ENCODE assay signal across 20 cellular contexts in genomic region chr3:59655616-59656015, GRCh38.
DNase-seq lines count a peak whose midpoint lies in the region; ATAC-seq and TF ChIP-seq lines count a peak whose summit lies in the region.
"Had no signal": no experiment of that assay in that cellular context is flagged by ENCODE, and none has a peak within 500 bp of the region (broad histone marks: within the 10 kb centered on the region; RNA-seq: fewer than 3 reads in every experiment).

No MANE protein-coding gene starts in this region.

- H3K14ac ChIP-seq in mesenchymal stem cell (ENCODE audit: low read length in 2 of 2), result no peak overlapping the region

- H3K4me3 Mint-ChIP-seq in GM23338, result no peak overlapping the region
- H3K4me3 Mint-ChIP-seq in activated T-helper 1 cell treated with anti-CD3 and anti-CD28 coated beads, Interleukin-12 subunit alpha, Interleukin-12 subunit beta, Interleukin-2, Interleukin-4 antibody, amounts not matched to agents 30 ng/mL and 10 ng/mL and 1 ng/mL, durations not matched to agents 14 hours and 24 hours and 36 hours, result no peak overlapping the region
- H3K4me3 Mint-ChIP-seq: CD4-positive, alpha-beta memory T cell had no signal

- no peak overlapping the region for H3K27ac ChIP-seq in GM23338 (ENCODE audit: low read depth)
- no peak overlapping the region for H3K27ac ChIP-seq in mesenchymal stem cell (ENCODE audit: low read length, poor library complexity, severe bottlenecking)
- H3K27ac ChIP-seq: GM23248, PC-9 had no signal

- H3K27me3 ChIP-seq in GM23338 (ENCODE audit: insufficient read depth), result no peaks in the 10 kb centered on the region
- no peaks in the 10 kb centered on the region for H3K27me3 ChIP-seq in mesenchymal stem cell (ENCODE audit: control insufficient read depth in 1 of 2, insufficient read depth in 1 of 2, low read length in 2 of 2)
- H3K27me3 ChIP-seq: BE2C had no signal

- no peak overlapping the region for H2AK5ac ChIP-seq in mesenchymal stem cell (ENCODE audit: low read length, severe bottlenecking)

- no peak overlapping the region for H2BK15ac ChIP-seq in mesenchymal stem cell (ENCODE audit: low read depth, poor library complexity, severe bottlenecking)

- H3K9me2 ChIP-seq in GM23338 (ENCODE audit: insufficient read depth), result 0 out of 2 replicates have a peak, but pooled peaks cover 6% of the 10 kb centered on the region

- H3K9ac ChIP-seq in mesenchymal stem cell (ENCODE audit: low read length), result peak overlapping the region; percentile 79
- H3K9ac ChIP-seq: GM23248 had no signal

- no peaks in the 10 kb centered on the region for H3K79me2 ChIP-seq in GM23338 (replicated peaks; ENCODE audit: insufficient read depth)

- H3K27ac Mint-ChIP-seq in GM23338, result no peak overlapping the region
- no peak overlapping the region for H3K27ac Mint-ChIP-seq in activated T-helper 1 cell treated with anti-CD3 and anti-CD28 coated beads, Interleukin-12 subunit alpha, Interleukin-12 subunit beta, Interleukin-2, Interleukin-4 antibody, amounts not matched to agents 30 ng/mL and 10 ng/mL and 1 ng/mL, durations not matched to agents 14 hours and 24 hours and 36 hours
- H3K27ac Mint-ChIP-seq: CD4-positive, alpha-beta memory T cell had no signal

- H3K4ac ChIP-seq in mesenchymal stem cell (ENCODE audit: low read depth in 1 of 2, low read length in 2 of 2), result no peak overlapping the region

- no peak overlapping the region for H3K18ac ChIP-seq in mesenchymal stem cell (ENCODE audit: low read depth in 1 of 2, low read length in 2 of 2)

- H3K4me1 Mint-ChIP-seq in GM23338, result no peaks in the 10 kb centered on the region; the same call in 2 of the 3 replicates
- H3K4me1 Mint-ChIP-seq in activated T-helper 1 cell treated with anti-CD3 and anti-CD28 coated beads, Interleukin-12 subunit alpha, Interleukin-12 subunit beta, Interleukin-2, Interleukin-4 antibody, amounts not matched to agents 30 ng/mL and 10 ng/mL and 1 ng/mL, durations not matched to agents 14 hours and 24 hours and 36 hours (ENCODE audit: low read depth), result no peaks in the 10 kb centered on the region
- H3K4me1 Mint-ChIP-seq: CD4-positive, alpha-beta memory T cell had no signal

- no peaks in the 10 kb centered on the region for H3K9me3 ChIP-seq in mesenchymal stem cell (ENCODE audit: control insufficient read depth, low read length)
- H3K9me3 ChIP-seq: BE2C, Caco-2, HAP-1 had no signal

- H3K4me3 ChIP-seq in GM23338 (no peak overlapping the region), mesenchymal stem cell (ENCODE audit: insufficient read depth in 1 of 2, low read depth in 1 of 2, low read length in 2 of 2) (peak overlapping the region in 1 of 2 experiments; percentile 63)
- H3K4me3 ChIP-seq: GM23248, HAP-1, PC-9 had no signal

- H2AFZ ChIP-seq in GM23338 (peak overlapping the region; percentile 38; the same call in 1 of the 2 replicates), mesenchymal stem cell (ENCODE audit: low read depth, low read length) (no peak overlapping the region)
- H2AFZ ChIP-seq: GM23248, PC-9 had no signal

- H3K36me3 Mint-ChIP-seq in GM23338 (ENCODE audit: low read depth), result no peaks in the 10 kb centered on the region; the same call in 1 of the 3 replicates
- H3K36me3 Mint-ChIP-seq in activated T-helper 1 cell treated with anti-CD3 and anti-CD28 coated beads, Interleukin-12 subunit alpha, Interleukin-12 subunit beta, Interleukin-2, Interleukin-4 antibody, amounts not matched to agents 30 ng/mL and 10 ng/mL and 1 ng/mL, durations not matched to agents 14 hours and 24 hours and 36 hours (ENCODE audit: low read depth), result no peaks in the 10 kb centered on the region
- H3K36me3 Mint-ChIP-seq: CD4-positive, alpha-beta memory T cell had no signal

- H3K4me2 ChIP-seq in GM23338, result no peak overlapping the region
- no peak overlapping the region for H3K4me2 ChIP-seq in mesenchymal stem cell (ENCODE audit: low read length, poor library complexity, severe bottlenecking)
- H3K4me2 ChIP-seq: PC-9 had no signal

- H3K23ac ChIP-seq in mesenchymal stem cell (ENCODE audit: low read length in 2 of 2), result no peak overlapping the region

- H4K20me1 ChIP-seq in GM23338 (replicated peaks; ENCODE audit: insufficient read depth), result no peaks in the 10 kb centered on the region

- H3K36me3 ChIP-seq in GM23338 (ENCODE audit: insufficient read depth) (no peaks in the 10 kb centered on the region), mesenchymal stem cell (ENCODE audit: control insufficient read depth in 1 of 2, insufficient read depth in 2 of 2, low read depth in 1 of 2, low read length in 2 of 2) (no peaks in the 10 kb centered on the region)
- H3K36me3 ChIP-seq: BE2C, HAP-1 had no signal

- H2BK5ac ChIP-seq in mesenchymal stem cell (ENCODE audit: low read depth, low read length, poor library complexity, severe bottlenecking), result no peak overlapping the region

- H4K8ac ChIP-seq in mesenchymal stem cell (ENCODE audit: low read length), result no peak overlapping the region

- no peak overlapping the region for H4K91ac ChIP-seq in mesenchymal stem cell (ENCODE audit: low read length)

- 77% methylated on average over 3 of the region's 3 CpGs for WGBS in mesenchymal stem cell

- H3K27me3 Mint-ChIP-seq in GM23338 (ENCODE audit: insufficient read depth, low read depth, poor library complexity), result peaks cover 3% of the 10 kb centered on the region
- no peaks in the 10 kb centered on the region for H3K27me3 Mint-ChIP-seq in activated T-helper 1 cell treated with anti-CD3 and anti-CD28 coated beads, Interleukin-12 subunit alpha, Interleukin-12 subunit beta, Interleukin-2, Interleukin-4 antibody, amounts not matched to agents 30 ng/mL and 10 ng/mL and 1 ng/mL, durations not matched to agents 14 hours and 24 hours and 36 hours (ENCODE audit: insufficient read depth)

- peaks cover 4% of the 10 kb centered on the region for H3K9me3 Mint-ChIP-seq in GM23338
- peaks cover 11% of the 10 kb centered on the region for H3K9me3 Mint-ChIP-seq in activated T-helper 1 cell treated with anti-CD3 and anti-CD28 coated beads, Interleukin-12 subunit alpha, Interleukin-12 subunit beta, Interleukin-2, Interleukin-4 antibody, amounts not matched to agents 30 ng/mL and 10 ng/mL and 1 ng/mL, durations not matched to agents 14 hours and 24 hours and 36 hours

- no peak overlapping the region for H2BK12ac ChIP-seq in mesenchymal stem cell (ENCODE audit: low read length in 2 of 2)

- no peaks in the 10 kb centered on the region for H3K4me1 ChIP-seq in GM23338 (ENCODE audit: insufficient read depth)
- no peaks in the 10 kb centered on the region for H3K4me1 ChIP-seq in mesenchymal stem cell (ENCODE audit: control insufficient read depth, insufficient read depth, low read depth, low read length)
- H3K4me1 ChIP-seq: BE2C had no signal

- DNase-seq in GM23338 (ENCODE audit: low spot score) (no peak), epidermal melanocyte (ENCODE audit: insufficient read length, low spot score) (peak; percentile 31), mesenchymal stem cell (no peak), RKO (ENCODE audit: low spot score) (no peak), HUDEP-2 (lab: John Stamatoyannopoulos, UW; ENCODE audit: unreplicated experiment in 76 of 76) (no peak)
- no peak for DNase-seq in activated T-helper 1 cell treated with anti-CD3 and anti-CD28 coated beads, Interleukin-12 subunit alpha, Interleukin-12 subunit beta, Interleukin-2, Interleukin-4 antibody, amounts not matched to agents 30 ng/mL and 10 ng/mL and 1 ng/mL, durations not matched to agents 14 hours and 24 hours and 36 hours (ENCODE audit: low spot score)
- DNase-seq: BE2C; Caco-2; CD4-positive, alpha-beta memory T cell; GM23248; KG1; MM.1S; NCI-H2029; NCI-H446 treated with DMSO at 0.1 percent for 48 hours; NCI-H82; PC-9; Right ventricle myocardium superior; RPMI8226 had no signal

- no peaks in the 10 kb centered on the region for H3F3A ChIP-seq in GM23338 (replicated peaks; ENCODE audit: low read depth)

- TF ChIP-seq CTCF in GM23338 (conservative IDR thresholded peaks at IDR 0.05; ENCODE audit: low read depth in 2 of 2), result no peak

- H3K79me1 ChIP-seq in mesenchymal stem cell (replicated peaks; ENCODE audit: low read length, poor library complexity, severe bottlenecking), result no peaks in the 10 kb centered on the region

- H2BK120ac ChIP-seq in mesenchymal stem cell (ENCODE audit: low read depth, low read length), result no peak overlapping the region

- no peak for ATAC-seq in GM23338
- ATAC-seq in GM18909 (IDR thresholded peaks at IDR 0.05; ENCODE audit: poor library complexity, unreplicated experiment), result no peak

- intact Hi-C loops in activated T-helper 1 cell treated with anti-CD3 and anti-CD28 coated beads, Interleukin-12 subunit alpha, Interleukin-12 subunit beta, Interleukin-2, Interleukin-4 antibody, amounts not matched to agents 30 ng/mL and 10 ng/mL and 1 ng/mL, durations not matched to agents 14 hours and 24 hours and 36 hours (cut with micrococcal nuclease), result no loop called here

TF ChIP-seq in GM23338, 12 proteins besides CTCF, POLR2A, EP300 and RAD21 (continues in another document):
- TF ChIP-seq ZNF331 (CRISPR knock-in tag; IDR thresholded peaks at IDR 0.05; ENCODE audit: low read depth) (no peak), REST (IDR thresholded peaks at IDR 0.05; ENCODE audit: unreplicated experiment) (no peak), EZH2 (IDR thresholded peaks at IDR 0.05; ENCODE audit: low read depth, unreplicated experiment) (no peak), POLR2AphosphoS5 (IDR thresholded peaks at IDR 0.05; ENCODE audit: low read depth) (no peak)
